25 cellular contexts compared by ENCODE assay signal in genomic region chr19:16148443-16149045, GRCh38. TPM values are rescaled to one million over a fixed set of nuclear protein-coding genes. Genes with fewer than 3 reads are reported as not detected.
A peak's percentile ranks its signal among the peaks of the same experiment; 100 is the strongest.
DNase-seq lines count a peak whose midpoint lies in the region; ATAC-seq and TF ChIP-seq lines count a peak whose summit lies in the region.
"Had no signal": no experiment of that assay in that cellular context is flagged by ENCODE, and none has a peak within 500 bp of the region (broad histone marks: within the 10 kb centered on the region; RNA-seq: fewer than 3 reads in every experiment).

No MANE protein-coding gene starts in this region.

- H3K9me2 ChIP-seq in OCI-LY1 (ENCODE audit: low read depth, low read length), result no peaks in the 10 kb centered on the region

- H3K27me3 ChIP-seq in OCI-LY1 (ENCODE audit: insufficient read depth, low read length), result no peaks in the 10 kb centered on the region
- no peaks in the 10 kb centered on the region for H3K27me3 ChIP-seq in upper lobe of left lung
- H3K27me3 ChIP-seq: gastrocnemius medialis had no signal

- TF ChIP-seq CTCF in OCI-LY1 (IDR thresholded peaks at IDR 0.05; ENCODE audit: low read length), result no peak
- no peak for TF ChIP-seq CTCF in upper lobe of left lung (IDR thresholded peaks at IDR 0.05)

- H3K27me3 Mint-ChIP-seq in activated CD8-positive, alpha-beta memory T cell treated with anti-CD3 and anti-CD28 coated beads, Interleukin-2, amount 10 ng/mL, durations not matched to agents 7 days and 5 days, result no peaks in the 10 kb centered on the region
- H3K27me3 Mint-ChIP-seq: CD8-positive, alpha-beta memory T cell; stimulated activated naive CD8-positive, alpha-beta T cell treated with anti-CD3 and anti-CD28 coated beads, Interleukin-15, Interleukin-2, amounts not matched to agents 100 ng/mL and 50 ng/mL, for 24 hours had no signal

- H3K4me1 ChIP-seq in OCI-LY1 (ENCODE audit: insufficient read depth, low read length, severe bottlenecking) (peaks cover 61% of the 10 kb centered on the region), upper lobe of left lung (peaks cover 0 to 11% (median 3%) of the 10 kb centered on the region in 4 donors)
- H3K4me1 ChIP-seq: gastrocnemius medialis, HAP-1 had no signal

- no peak for TF ChIP-seq POLR2A in upper lobe of left lung (IDR thresholded peaks at IDR 0.05)

- H3K27ac ChIP-seq in OCI-LY1 (ENCODE audit: low read depth, low read length, poor library complexity, severe bottlenecking) (peak overlapping the region; percentile 78), upper lobe of left lung (peak overlapping the region in 3 of 4 donors; percentile 67 to 79 (median 78))
- H3K27ac ChIP-seq: gastrocnemius medialis, KMS-11, SK-N-MC had no signal

- no peaks in the 10 kb centered on the region for H3K9me3 Mint-ChIP-seq in activated CD8-positive, alpha-beta memory T cell treated with anti-CD3 and anti-CD28 coated beads, Interleukin-2, amount 10 ng/mL, durations not matched to agents 7 days and 5 days (ENCODE audit: low read depth)
- H3K9me3 Mint-ChIP-seq: CD8-positive, alpha-beta memory T cell; stimulated activated naive CD8-positive, alpha-beta T cell treated with anti-CD3 and anti-CD28 coated beads, Interleukin-15, Interleukin-2, amounts not matched to agents 100 ng/mL and 50 ng/mL, for 24 hours had no signal

- DNase-seq in activated CD8-positive, alpha-beta memory T cell treated with anti-CD3 and anti-CD28 coated beads, Interleukin-2, amount 10 ng/mL, durations not matched to agents 7 days and 5 days, result no peak
- no peak for DNase-seq in activated CD8-positive, alpha-beta memory T cell treated with anti-CD3 and anti-CD28 coated beads, Interleukin-2, amount 50 U/mL, for 4 hours
- DNase-seq in upper lobe of left lung, result no peak
- no peak for DNase-seq in stimulated activated naive CD4-positive, alpha-beta T cell treated with Interleukin-2 at 50 U/mL for 16 hours (lab: John Stamatoyannopoulos, UW)
- DNase-seq: CD8-positive, alpha-beta memory T cell; DMS79; erythroblast; gastrocnemius medialis; NCI-H1417; NCI-H526 treated with DMSO at 0.1 percent for 48 hours; nucleus accumbens; PC-3; right cardiac atrium had no signal

- WGBS in upper lobe of left lung, 2 donors, result 60 to 75% methylated on average over 6 of the region's 6 CpGs

- peaks cover 75% of the 10 kb centered on the region for H3K36me3 Mint-ChIP-seq in activated CD8-positive, alpha-beta memory T cell treated with anti-CD3 and anti-CD28 coated beads, Interleukin-2, amount 10 ng/mL, durations not matched to agents 7 days and 5 days

- H3K4me2 ChIP-seq in OCI-LY1 (ENCODE audit: low read length), result peak overlapping the region; percentile 35; the same call in 1 of the 2 replicates
- H3K4me2 ChIP-seq: KMS-11 had no signal

- H3F3A ChIP-seq in OCI-LY1 (ENCODE audit: insufficient read depth, low read length), result no peaks in the 10 kb centered on the region

- peak overlapping the region; percentile 74 for H3K27ac Mint-ChIP-seq in activated CD8-positive, alpha-beta memory T cell treated with anti-CD3 and anti-CD28 coated beads, Interleukin-2, amount 10 ng/mL, durations not matched to agents 7 days and 5 days
- H3K27ac Mint-ChIP-seq: stimulated activated naive CD8-positive, alpha-beta T cell treated with anti-CD3 and anti-CD28 coated beads, Interleukin-15, Interleukin-2, amounts not matched to agents 100 ng/mL and 50 ng/mL, for 24 hours had no signal

- no peak overlapping the region for H3K4me3 ChIP-seq in OCI-LY1 (ENCODE audit: low read depth, low read length, poor library complexity, severe bottlenecking)
- H3K4me3 ChIP-seq in upper lobe of left lung, result no peak overlapping the region
- H3K4me3 ChIP-seq: gastrocnemius medialis, HAP-1, SK-N-MC had no signal

- no peak for TF ChIP-seq EP300 in upper lobe of left lung (IDR thresholded peaks at IDR 0.05)

- peak overlapping the region; percentile 8; the same call in 1 of the 2 replicates for H3K9ac ChIP-seq in OCI-LY1 (ENCODE audit: low read length)
- H3K9ac ChIP-seq: KMS-11 had no signal

- H3K4me1 Mint-ChIP-seq in activated CD8-positive, alpha-beta memory T cell treated with anti-CD3 and anti-CD28 coated beads, Interleukin-2, amount 10 ng/mL, durations not matched to agents 7 days and 5 days, result peaks cover 64% of the 10 kb centered on the region

- ATAC-seq in activated CD8-positive, alpha-beta memory T cell treated with anti-CD3 and anti-CD28 coated beads, Interleukin-2, amount 10 ng/mL, durations not matched to agents 7 days and 5 days, result no peak
- ATAC-seq in esophagus mucosa (peak; percentile 45), upper lobe of left lung (ENCODE audit: low FRiP score in 2 of 2) (no peak), HG03097 (IDR thresholded peaks at IDR 0.05; ENCODE audit: low FRiP score, unreplicated experiment) (no peak), GM18909 (IDR thresholded peaks at IDR 0.05; ENCODE audit: poor library complexity, unreplicated experiment) (no peak)
- ATAC-seq: gastrocnemius medialis, PC-3, right cardiac atrium had no signal

- CTCF ChIA-PET in activated CD8-positive, alpha-beta memory T cell treated with anti-CD3 and anti-CD28 coated beads, Interleukin-2, amount 10 ng/mL, durations not matched to agents 7 days and 5 days (lab: Charles Lee), result interaction anchor here (1.1 to 1.7 kb wide), 3 partner anchors 30 to 107 kb away, joined by 3 to 5 read pairs (median 4); no protein-coding TSS in a partner anchor

- H3K4me3 Mint-ChIP-seq in activated CD8-positive, alpha-beta memory T cell treated with anti-CD3 and anti-CD28 coated beads, Interleukin-2, amount 10 ng/mL, durations not matched to agents 7 days and 5 days, result peak overlapping the region; percentile 34
- H3K4me3 Mint-ChIP-seq: stimulated activated naive CD8-positive, alpha-beta T cell treated with anti-CD3 and anti-CD28 coated beads, Interleukin-15, Interleukin-2, amounts not matched to agents 100 ng/mL and 50 ng/mL, for 24 hours had no signal

- H2AFZ ChIP-seq in OCI-LY1 (ENCODE audit: low read length), result no peak overlapping the region

- H3K9me3 ChIP-seq in OCI-LY1 (ENCODE audit: low read length), result no peaks in the 10 kb centered on the region
- H3K9me3 ChIP-seq in upper lobe of left lung, result no peaks in the 10 kb centered on the region
- H3K9me3 ChIP-seq: gastrocnemius medialis, HAP-1 had no signal

- H4K20me1 ChIP-seq in OCI-LY1 (ENCODE audit: insufficient read depth, low read length), result no peaks in the 10 kb centered on the region

- H3K79me2 ChIP-seq in OCI-LY1 (ENCODE audit: insufficient read depth, low read length), result peaks cover 24% of the 10 kb centered on the region

- H3K36me3 ChIP-seq in OCI-LY1 (ENCODE audit: insufficient read depth, low read length) (peaks cover 74% of the 10 kb centered on the region), upper lobe of left lung (peaks cover 0 to 8% (median 0%) of the 10 kb centered on the region in 4 donors)
- H3K36me3 ChIP-seq: gastrocnemius medialis, HAP-1 had no signal

RNA-seq across cellular contexts. Expression of gene HSH2D, which starts 5.1 kb away (rescaled TPM):
- 100 to 1,000 TPM; 181 to 199 TPM for total RNA-seq in activated CD8-positive, alpha-beta memory T cell treated with anti-CD3 and anti-CD28 coated beads, Interleukin-2, amount 10 ng/mL, durations not matched to agents 7 days and 5 days
- total RNA-seq in esophagus mucosa (1.3 TPM), upper lobe of left lung (10 to 100 TPM in 2 of 6 donors, 1 to 10 TPM in 4; 5.9 to 12.6 (median 8.2) TPM)
- total RNA-seq: dermis microvascular lymphatic vessel endothelial cell, gastrocnemius medialis had no signal

RNA-seq across cellular contexts. Expression of gene CIB3, which starts 24.8 kb away (rescaled TPM):
- total RNA-seq in activated CD8-positive, alpha-beta memory T cell treated with anti-CD3 and anti-CD28 coated beads, Interleukin-2, amount 10 ng/mL, durations not matched to agents 7 days and 5 days, result not detected
- total RNA-seq in esophagus mucosa (not detected), upper lobe of left lung (not detected)
- total RNA-seq: bronchial epithelial cell; CD8-positive, alpha-beta memory T cell; dermis microvascular lymphatic vessel endothelial cell; gastrocnemius medialis; mononuclear cell; right cardiac atrium; urinary bladder had no signal

RNA-seq across cellular contexts. Expression of gene FAM32A, which starts 36.7 kb away (rescaled TPM):
- total RNA-seq in activated CD8-positive, alpha-beta memory T cell treated with anti-CD3 and anti-CD28 coated beads, Interleukin-2, amount 10 ng/mL, durations not matched to agents 7 days and 5 days, result 10 to 100 TPM; 64.6 to 72.0 TPM
- total RNA-seq in esophagus mucosa, result 40.4 TPM
- total RNA-seq in upper lobe of left lung, result 10 to 100 TPM; 47.1 to 84.8 (median 58.5) TPM

RNA-seq across cellular contexts. Expression of gene RAB8A, which starts 36.9 kb away (rescaled TPM):
- total RNA-seq in activated CD8-positive, alpha-beta memory T cell treated with anti-CD3 and anti-CD28 coated beads, Interleukin-2, amount 10 ng/mL, durations not matched to agents 7 days and 5 days, result 100 to 1,000 TPM; 204 to 271 TPM
- total RNA-seq in esophagus mucosa, result 57.9 TPM
- total RNA-seq in upper lobe of left lung, result 100 to 1,000 TPM in 1 of 6 donors, 10 to 100 TPM in 5; 29.3 to 117 (median 60.6) TPM

RNA-seq across cellular contexts. Expression of gene AP1M1, which starts 49.2 kb away (rescaled TPM):
- 100 to 1,000 TPM; 144 to 154 TPM for total RNA-seq in activated CD8-positive, alpha-beta memory T cell treated with anti-CD3 and anti-CD28 coated beads, Interleukin-2, amount 10 ng/mL, durations not matched to agents 7 days and 5 days
- total RNA-seq in esophagus mucosa, result 37.7 TPM
- total RNA-seq in upper lobe of left lung, result 10 to 100 TPM; 45.7 to 87.7 (median 62.5) TPM

Comparison
In these comparisons a context has a peak if more than half of its experiments do, and no peak if none do; other contexts are left out.
1. RNA of gene HSH2D, which starts 5.1 kb away (total RNA-seq): 181 to 199 TPM in activated CD8-positive, alpha-beta memory T cell treated with anti-CD3 and anti-CD28 coated beads, Interleukin-2, amount 10 ng/mL, durations not matched to agents 7 days and 5 days; 5.9 to 12.6 TPM in upper lobe of left lung and 1.3 TPM in esophagus mucosa (single experiment); every median in the first group is over 10 times any median in the second.